Comparison of ENCODE assay signal across 10 cellular contexts in genomic region chr4:11954093-11954492, GRCh38.
A peak's percentile ranks its signal among the peaks of the same experiment; 100 is the strongest.
DNase-seq lines count a peak whose midpoint lies in the region; ATAC-seq and TF ChIP-seq lines count a peak whose summit lies in the region.
"Had no signal": no experiment of that assay in that cellular context is flagged by ENCODE, and none has a peak within 500 bp of the region (broad histone marks: within the 10 kb centered on the region; RNA-seq: fewer than 3 reads in every experiment).

No MANE protein-coding gene starts in this region.

- no peaks in the 10 kb centered on the region for H3K27me3 Mint-ChIP-seq in natural killer cell (ENCODE audit: low read depth in 2 of 2)
- H3K27me3 Mint-ChIP-seq in stimulated activated memory B cell treated with anti-CD40 and anti-IgM and Interleukin-4, amounts not matched to agents 10 μg/mL and 1 μg/mL and 100 μg/mL, for 72 hours = no peaks in the 10 kb centered on the region
- H3K27me3 Mint-ChIP-seq: central memory CD8-positive, alpha-beta T cell had no signal

- in situ Hi-C loops in mammary epithelial cell (cut with MboI; ENCODE audit: low sequenced_read_pairs in 2 of 2) = no loop called here

- no peak overlapping the region for H3K4me3 ChIP-seq in mammary epithelial cell (replicated peaks in 1 of 3; ENCODE audit: insufficient read depth in 1 of 3, low read depth in 2 of 3, low read length in 3 of 3)

- no peak overlapping the region for H2AFZ ChIP-seq in mammary epithelial cell (ENCODE audit: low read depth, low read length)

- CTCF ChIA-PET in mammary epithelial cell (lab: Charles Lee; ENCODE audit: low non-redundant PET) = interaction anchor here (0.6 to 0.9 kb wide), 4 partner anchors 10 to 211 kb away, joined by 3 to 8 read pairs (median 4); no protein-coding TSS in a partner anchor

- H3K27ac ChIP-seq in mammary epithelial cell (ENCODE audit: insufficient read depth, low read depth, low read length) = no peak overlapping the region

- no peaks in the 10 kb centered on the region for H3K79me2 ChIP-seq in mammary epithelial cell (ENCODE audit: insufficient read depth, low read length)

- DNase-seq in ELR (ENCODE audit: low read depth) (peak; percentile 0), LoVo (ENCODE audit: low spot score) (peak; percentile 21), mammary epithelial cell (peak; percentile 8), myocyte (ENCODE audit: low read depth) (peak; percentile 27), natural killer cell (no peak)

- no peaks in the 10 kb centered on the region for H3K4me1 Mint-ChIP-seq in natural killer cell
- H3K4me1 Mint-ChIP-seq in stimulated activated memory B cell treated with anti-CD40 and anti-IgM and Interleukin-4, amounts not matched to agents 10 μg/mL and 1 μg/mL and 100 μg/mL, for 72 hours = no peaks in the 10 kb centered on the region
- H3K4me1 Mint-ChIP-seq: central memory CD8-positive, alpha-beta T cell had no signal

- H3K27me3 ChIP-seq in mammary epithelial cell (ENCODE audit: insufficient read depth, low read length) = no peaks in the 10 kb centered on the region

- intact Hi-C loops in mammary epithelial cell (cut with micrococcal nuclease) = loop anchor here (1.0 to 10.0 kb wide), 6 partner anchors 148 to 1399 kb away; no protein-coding TSS in a partner anchor
- intact Hi-C loops in natural killer cell (cut with micrococcal nuclease) = no loop called here

- H3K27ac Mint-ChIP-seq in natural killer cell = no peak overlapping the region
- no peak overlapping the region for H3K27ac Mint-ChIP-seq in stimulated activated memory B cell treated with anti-CD40 and anti-IgM and Interleukin-4, amounts not matched to agents 10 μg/mL and 1 μg/mL and 100 μg/mL, for 72 hours
- H3K27ac Mint-ChIP-seq: T-helper 1 cell treated with Interleukin-12 subunit alpha and Interleukin-12 subunit beta and Interleukin-4 antibody, amounts not matched to agents 30 μg/mL and 1 μg/mL, for 36 hours had no signal

- no peaks in the 10 kb centered on the region for H3K36me3 ChIP-seq in mammary epithelial cell (ENCODE audit: insufficient read depth, low read length)

- H3K9ac ChIP-seq in mammary epithelial cell (ENCODE audit: insufficient read depth, low read length) = no peak overlapping the region

- H3K4me2 ChIP-seq in mammary epithelial cell (ENCODE audit: insufficient read depth, low read depth, low read length) = no peak overlapping the region

- H3K9me3 ChIP-seq in mammary epithelial cell (replicated peaks; ENCODE audit: insufficient read depth, low read length) = no peaks in the 10 kb centered on the region

- H4K20me1 ChIP-seq in mammary epithelial cell (ENCODE audit: insufficient read depth, low read length) = no peaks in the 10 kb centered on the region

- TF ChIP-seq CTCF in mammary epithelial cell (conservative IDR thresholded peaks at IDR 0.05 in 1 of 2, IDR thresholded peaks at IDR 0.05 in 1 of 2; ENCODE audit: extremely low read depth in 1 of 2, insufficient read depth in 1 of 2, low read depth in 1 of 2, low read length in 2 of 2) (peak; percentile 37 to 60), natural killer cell (IDR thresholded peaks at IDR 0.05) (no peak)

- no peak for ATAC-seq in GM21360 (IDR thresholded peaks at IDR 0.05; ENCODE audit: unreplicated experiment)
- ATAC-seq in natural killer cell = no peak
- ATAC-seq in HG03280 (IDR thresholded peaks at IDR 0.05; ENCODE audit: unreplicated experiment) = no peak
- ATAC-seq in stimulated activated memory B cell treated with anti-CD40 and anti-IgM and Interleukin-4, amounts not matched to agents 10 μg/mL and 1 μg/mL and 100 μg/mL, for 72 hours = no peak

- H3K36me3 Mint-ChIP-seq in natural killer cell = no peaks in the 10 kb centered on the region
- H3K36me3 Mint-ChIP-seq in stimulated activated memory B cell treated with anti-CD40 and anti-IgM and Interleukin-4, amounts not matched to agents 10 μg/mL and 1 μg/mL and 100 μg/mL, for 72 hours = no peaks in the 10 kb centered on the region

- dilution Hi-C loops in mammary epithelial cell (cut with HindIII; ENCODE audit: low sequenced_read_pairs) = no loop called here

- no TSS peak for BruUV-seq in mammary epithelial cell (replicated peaks; lab: Mats Ljungman, UMichigan)

- H3K9me3 Mint-ChIP-seq in natural killer cell = peaks cover 2 to 3% of the 10 kb centered on the region in 2 donors
- peaks cover 2% of the 10 kb centered on the region for H3K9me3 Mint-ChIP-seq in stimulated activated memory B cell treated with anti-CD40 and anti-IgM and Interleukin-4, amounts not matched to agents 10 μg/mL and 1 μg/mL and 100 μg/mL, for 72 hours
- H3K9me3 Mint-ChIP-seq: central memory CD8-positive, alpha-beta T cell; T-helper 1 cell treated with Interleukin-12 subunit alpha and Interleukin-12 subunit beta and Interleukin-4 antibody, amounts not matched to agents 30 μg/mL and 1 μg/mL, for 36 hours had no signal

- no peaks in the 10 kb centered on the region for H3K4me1 ChIP-seq in mammary epithelial cell (ENCODE audit: insufficient read depth, low read length)

- H3K4me3 Mint-ChIP-seq in natural killer cell = no peak overlapping the region
- H3K4me3 Mint-ChIP-seq in stimulated activated memory B cell treated with anti-CD40 and anti-IgM and Interleukin-4, amounts not matched to agents 10 μg/mL and 1 μg/mL and 100 μg/mL, for 72 hours = no peak overlapping the region
- H3K4me3 Mint-ChIP-seq: central memory CD8-positive, alpha-beta T cell; T-helper 1 cell treated with Interleukin-12 subunit alpha and Interleukin-12 subunit beta and Interleukin-4 antibody, amounts not matched to agents 30 μg/mL and 1 μg/mL, for 36 hours had no signal

- WGBS in mammary epithelial cell (ENCODE audit: low coverage, missing lambda C conversion rate) = 63% methylated on average over 2 of the region's 2 CpGs
